In the genomic region with DNA sequence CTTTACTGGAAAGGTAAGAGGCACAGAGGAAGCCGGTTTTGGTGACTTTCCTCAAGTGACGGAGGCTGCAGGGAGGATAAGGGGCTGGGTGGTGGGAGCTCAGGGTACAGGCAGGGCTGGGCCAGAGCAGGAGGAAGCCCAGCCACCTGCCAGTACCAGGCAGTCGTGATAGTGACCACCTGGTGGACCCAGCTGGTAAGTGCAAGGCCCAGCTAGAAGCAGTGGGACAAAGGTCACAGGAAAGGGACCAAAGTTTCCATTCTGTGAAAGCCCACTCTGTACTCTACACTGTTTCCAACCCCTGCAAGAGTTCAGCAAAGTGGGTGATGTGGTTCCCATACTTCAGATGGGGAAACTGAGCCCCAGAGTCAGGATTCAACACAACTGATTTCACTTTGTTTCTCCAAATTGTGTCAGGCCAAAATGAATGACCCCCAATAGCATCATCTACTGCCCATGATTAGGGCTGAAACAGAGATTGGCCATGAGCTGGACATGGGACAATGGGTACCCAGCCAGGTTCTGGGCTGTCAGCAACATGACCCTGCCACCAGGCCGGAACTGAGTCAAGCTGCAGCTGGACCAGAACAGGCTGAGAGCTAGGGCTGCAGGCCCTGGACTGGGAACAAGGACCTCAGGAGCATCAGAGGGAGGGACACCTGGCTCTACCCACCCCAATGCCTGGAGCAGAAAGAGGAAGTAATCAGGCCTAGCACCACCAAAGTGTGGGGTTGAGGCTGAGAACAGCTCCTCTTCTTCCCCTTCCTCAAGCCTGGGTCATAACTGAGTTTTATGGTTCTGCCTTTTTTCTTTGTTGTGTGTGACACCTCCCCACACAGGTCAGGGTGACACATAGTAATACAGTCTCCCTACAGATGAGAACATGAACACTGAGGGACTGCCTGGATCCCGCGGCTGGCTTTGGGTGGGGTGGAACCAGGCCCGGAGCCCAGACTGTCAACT, we compare ENCODE assay signal across 8 cellular contexts. TPM values are rescaled to one million over a fixed set of nuclear protein-coding genes. Genes with fewer than 3 reads are reported as not detected.
DNase-seq lines count a peak whose midpoint lies in the region; ATAC-seq lines count a peak whose summit lies in the region.

No MANE protein-coding gene starts in this region.

- in situ Hi-C loops in T47D (cut with HindIII; ENCODE audit: low pct_unique_long_range_greater_than_20kb, low sequenced_read_pairs) = no loop called here

- peak; percentile 50 for DNase-seq in activated CD4-positive, alpha-beta T cell treated with anti-CD3 and anti-CD28 coated beads for 48 hours
- DNase-seq in activated CD4-positive, alpha-beta T cell treated with anti-CD3 and anti-CD28 coated beads for 1 hour = no peak
- peak; percentile 80 for DNase-seq in NOMO-1 treated with DMSO at 0.1 percent for 48 hours (lab: John Stamatoyannopoulos, UW; ENCODE audit: unreplicated experiment)
- DNase-seq in T47D (ENCODE audit: low read depth in 1 of 2, low spot score in 1 of 2) = peak; percentile 30 to 50
- DNase-seq in lung microvascular endothelial cell (ENCODE audit: low read depth in 2 of 2) = peak; percentile 23 to 52
- DNase-seq in effector CD4-positive, alpha-beta T cell = no peak
- DNase-seq in GM19238 (ENCODE audit: insufficient read length, low spot score) = no peak

- ATAC-seq in GM21515 (IDR thresholded peaks at IDR 0.05; ENCODE audit: unreplicated experiment) = no peak

RNA-seq across cellular contexts. Expression of a gene that starts 50.2 kb away (rescaled TPM):
- total RNA-seq in lung microvascular endothelial cell = 0.87 and 0.99 TPM in 2 replicates

Comparison
In these comparisons a context has a peak if more than half of its experiments do, and no peak if none do; other contexts are left out.
1. DNase-seq: peak in activated CD4-positive, alpha-beta T cell treated with anti-CD3 and anti-CD28 coated beads for 48 hours (single experiment), NOMO-1 treated with DMSO at 0.1 percent for 48 hours (single experiment), T47D (2 of 2) and lung microvascular endothelial cell (2 of 2); none in activated CD4-positive, alpha-beta T cell treated with anti-CD3 and anti-CD28 coated beads for 1 hour (single experiment), effector CD4-positive, alpha-beta T cell (single experiment) and GM19238 (single experiment).